Comparison of ENCODE assay signal across 1 cellular context in genomic region chr1:63843010-63843409, GRCh38.
TF ChIP-seq lines count a peak whose summit lies in the region.

No MANE protein-coding gene starts in this region.

TF ChIP-seq in IMR-90, 13 proteins besides CTCF, POLR2A, EP300 and RAD21 (continued from another document):
- TF ChIP-seq ELK1 (IDR thresholded peaks at IDR 0.05; ENCODE audit: borderline replicate concordance, low read depth, low read length) (no peak), RFX5 (IDR thresholded peaks at IDR 0.05; ENCODE audit: low read depth, low read length) (no peak), MXI1 (IDR thresholded peaks at IDR 0.05; ENCODE audit: borderline replicate concordance, low read depth, low read length) (no peak), MAFK (IDR thresholded peaks at IDR 0.05; ENCODE audit: low read depth, low read length) (no peak), SMC3 (IDR thresholded peaks at IDR 0.05; ENCODE audit: low read depth, low read length) (no peak), NFE2L2 (IDR thresholded peaks at IDR 0.05; ENCODE audit: low read depth, low read length) (no peak), BHLHE40 (IDR thresholded peaks at IDR 0.05; ENCODE audit: low read depth, low read length) (no peak), CHD1 (IDR thresholded peaks at IDR 0.05; ENCODE audit: low read depth, low read length) (no peak)
